In the genomic region with DNA sequence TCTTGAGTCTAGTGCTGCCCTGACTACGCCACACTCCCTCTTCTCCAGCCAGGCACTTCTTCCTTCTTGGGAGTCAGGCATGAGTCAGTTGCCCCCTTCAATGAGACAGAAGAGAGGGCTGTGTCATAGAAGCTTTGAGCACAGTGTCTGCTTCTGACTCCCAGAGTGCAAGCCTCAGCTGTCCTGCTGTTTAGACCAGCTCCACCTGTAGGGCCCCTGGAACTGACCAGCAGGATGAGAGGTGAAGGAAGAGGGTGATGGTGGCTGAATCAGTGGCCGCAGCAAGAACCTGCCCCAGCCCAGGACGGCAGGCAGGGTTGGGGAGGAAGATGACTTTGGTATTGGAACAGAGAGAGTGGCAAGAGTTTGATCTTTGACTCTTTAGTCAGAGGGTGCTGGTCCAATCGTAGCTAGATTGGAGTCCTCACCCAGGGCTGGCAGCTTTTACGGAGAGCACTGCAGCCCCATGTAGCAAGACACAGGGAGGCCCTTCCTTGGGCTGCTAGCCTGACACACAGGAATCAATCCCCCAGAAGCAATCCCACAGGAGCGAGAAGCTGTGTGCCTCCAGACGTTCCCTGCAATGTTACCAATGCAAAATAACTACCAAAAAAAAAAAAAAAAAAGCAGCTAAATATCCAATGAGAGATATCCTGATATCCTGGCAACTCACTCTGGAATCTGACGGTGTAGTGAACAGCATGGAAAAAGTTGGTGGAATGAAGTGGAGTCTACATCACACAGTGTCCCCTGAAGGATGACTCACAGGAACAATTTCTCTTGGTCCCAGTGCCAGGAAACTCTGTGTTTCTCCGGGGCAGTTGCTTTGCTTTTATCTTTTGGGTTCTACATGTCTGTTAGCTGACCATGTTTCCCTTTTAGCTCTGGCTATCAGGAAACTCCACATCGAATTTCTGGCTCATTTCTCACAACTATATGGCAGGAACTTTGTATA, we compare ENCODE assay signal across 6 cellular contexts. TPM values are rescaled to one million over a fixed set of nuclear protein-coding genes. Genes with fewer than 3 reads are reported as not detected.
A peak's percentile ranks its signal among the peaks of the same experiment; 100 is the strongest.
DNase-seq lines count a peak whose midpoint lies in the region; ATAC-seq and TF ChIP-seq lines count a peak whose summit lies in the region.

No MANE protein-coding gene starts in this region.

- ATAC-seq in Panc1 = peak; percentile 85

- no peaks in the 10 kb centered on the region for H3K9me3 ChIP-seq in Panc1 (ENCODE audit: control insufficient read depth, insufficient read depth, low read depth, low read length)

- no peak overlapping the region for H3K4me3 ChIP-seq in Panc1 (ENCODE audit: low read depth in 2 of 2, low read length in 2 of 2)

- POLR2A ChIA-PET in Panc1 (lab: Charles Lee) = interaction anchor here (0.6 kb wide), 1 partner anchor 19 kb away, joined by 3 read pairs; no protein-coding TSS in a partner anchor

- no peaks in the 10 kb centered on the region for H3K36me3 Mint-ChIP-seq in progenitor cell of endocrine pancreas (ENCODE audit: insufficient read depth)

- in situ Hi-C loops in Panc1 (cut with HindIII; ENCODE audit: low pct_unique_long_range_greater_than_20kb, low sequenced_read_pairs) = no loop called here

- H3K27ac Mint-ChIP-seq in progenitor cell of endocrine pancreas = no peak overlapping the region

- H3K36me3 ChIP-seq in Panc1 (ENCODE audit: control insufficient read depth, insufficient read depth, low read length) = no peaks in the 10 kb centered on the region

- TF ChIP-seq CTCF in Panc1 (IDR thresholded peaks at IDR 0.05) (no peak), progenitor cell of endocrine pancreas (IDR thresholded peaks at IDR 0.05; ENCODE audit: unreplicated experiment) (no peak)

- no TSS peak for BruUV-seq in Panc1 (replicated peaks; lab: Mats Ljungman, UMichigan)

- no peaks in the 10 kb centered on the region for H3K9me3 Mint-ChIP-seq in progenitor cell of endocrine pancreas (ENCODE audit: low read depth)

- H3K27me3 ChIP-seq in Panc1 (ENCODE audit: control insufficient read depth, insufficient read depth, low read length) = no peaks in the 10 kb centered on the region

- H3K27ac ChIP-seq in Panc1 (ENCODE audit: low read length) (peak overlapping the region; percentile 66), temporal lobe (ENCODE audit: low read depth, low read length) (peak overlapping the region; percentile 8)

- DNase-seq in Panc1 (ENCODE audit: low read depth, low spot score) = no peak
- peak; percentile 93 for DNase-seq in glomerular endothelial cell (ENCODE audit: extremely low read depth, low read depth, low spot score)
- no peak for DNase-seq in progenitor cell of endocrine pancreas (ENCODE audit: low spot score, unreplicated experiment)
- no peak for DNase-seq in NCI-H1105 (lab: John Stamatoyannopoulos, UW)
- DNase-seq in activated CD4-positive, alpha-beta T cell treated with anti-CD3 and anti-CD28 coated beads, Interleukin-2, amount 50 U/mL, for 1 hour = no peak

- intact Hi-C loops in Panc1 (cut with micrococcal nuclease; ENCODE audit: unreplicated experiment) = no loop called here

- peaks cover 14% of the 10 kb centered on the region; the same call in 1 of the 2 replicates for H3K4me1 ChIP-seq in Panc1 (ENCODE audit: control insufficient read depth, insufficient read depth, low read length)

- H3K4me1 Mint-ChIP-seq in progenitor cell of endocrine pancreas (ENCODE audit: low read depth) = no peaks in the 10 kb centered on the region

- no peak overlapping the region for H3K4me3 Mint-ChIP-seq in progenitor cell of endocrine pancreas (ENCODE audit: low read depth)

- H3K27me3 Mint-ChIP-seq in progenitor cell of endocrine pancreas = no peaks in the 10 kb centered on the region

- CTCF ChIA-PET in Panc1 (lab: Charles Lee) = interaction anchor here (0.6 to 1.5 kb wide), 5 partner anchors 10 to 175 kb away, joined by 3 to 5 read pairs (median 4); a partner anchor contains a TSS

RNA-seq across cellular contexts. Expression of a gene that starts 6.9 kb away (rescaled TPM):
- total RNA-seq in Panc1 (2021; ENCODE audit: unreplicated experiment) = not detected
- not detected for polyA plus RNA-seq in Panc1 (2012; ENCODE audit: insufficient read length)
- not detected in 2 replicates for total RNA-seq in glomerular endothelial cell
- total RNA-seq in temporal lobe = not detected
- total RNA-seq in progenitor cell of endocrine pancreas = 0.91 and 0.96 TPM in 2 replicates

RNA-seq across cellular contexts. Expression of a gene that starts 12.2 kb away (rescaled TPM):
- 0.08 TPM for total RNA-seq in Panc1 (2021; ENCODE audit: unreplicated experiment)
- 0.16 TPM for polyA plus RNA-seq in Panc1 (2012; ENCODE audit: insufficient read length)
- total RNA-seq in glomerular endothelial cell = 0.12 and 0.15 TPM in 2 replicates
- total RNA-seq in temporal lobe = 0.25 TPM
- 10.5 and 11.9 TPM in 2 replicates for total RNA-seq in progenitor cell of endocrine pancreas

RNA-seq across cellular contexts. Expression of a gene that starts 23.8 kb away (rescaled TPM):
- total RNA-seq in Panc1 (2021; ENCODE audit: unreplicated experiment) (0.98 TPM), glomerular endothelial cell (0.24 TPM in 1 of 2 replicates, not detected in the other), temporal lobe (not detected), progenitor cell of endocrine pancreas (not detected in 2 replicates)
- 0.56 TPM for polyA plus RNA-seq in Panc1 (2012; ENCODE audit: insufficient read length)

RNA-seq across cellular contexts. Expression of a gene that starts 36.9 kb away (rescaled TPM):
- 17.9 TPM for total RNA-seq in Panc1 (2021; ENCODE audit: unreplicated experiment)
- polyA plus RNA-seq in Panc1 (2012; ENCODE audit: insufficient read length) = 19.9 TPM
- 3.9 and 9.7 TPM in 2 replicates for total RNA-seq in glomerular endothelial cell
- 28.3 TPM for total RNA-seq in temporal lobe
- total RNA-seq in progenitor cell of endocrine pancreas = 21.1 and 24.3 TPM in 2 replicates

RNA-seq across cellular contexts. Expression of a gene that starts 44.1 kb away (rescaled TPM):
- total RNA-seq in Panc1 (2021; ENCODE audit: unreplicated experiment) (22.8 TPM), glomerular endothelial cell (26.6 and 30.3 TPM in 2 replicates), temporal lobe (7.9 TPM), progenitor cell of endocrine pancreas (18.0 and 18.9 TPM in 2 replicates)
- polyA plus RNA-seq in Panc1 (2012; ENCODE audit: insufficient read length) = 19.1 TPM
